Comparison of ENCODE assay signal across 22 cellular contexts in the genomic region with DNA sequence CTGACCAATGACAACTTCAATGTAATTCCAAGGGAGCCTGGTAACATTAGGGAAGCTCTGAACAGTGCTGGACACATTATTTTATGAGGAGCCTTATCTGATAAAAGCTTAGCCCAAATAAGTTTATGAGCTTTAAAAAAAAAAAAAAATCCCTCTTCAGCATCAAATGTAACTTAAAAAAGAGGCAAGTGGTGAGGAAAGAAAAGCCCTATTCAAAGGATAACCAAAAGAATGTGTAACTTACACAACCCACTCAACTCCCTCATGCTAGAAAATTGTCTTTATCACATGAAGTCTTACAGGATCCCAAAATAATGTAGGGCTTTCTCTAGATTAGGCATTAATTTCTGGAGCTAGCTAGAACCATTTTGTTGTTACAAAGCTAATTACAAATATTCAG.
DNase-seq lines count a peak whose midpoint lies in the region; ATAC-seq and TF ChIP-seq lines count a peak whose summit lies in the region.
"Had no signal": no experiment of that assay in that cellular context is flagged by ENCODE, and none has a peak within 500 bp of the region (broad histone marks: within the 10 kb centered on the region; RNA-seq: fewer than 3 reads in every experiment).

No MANE protein-coding gene starts in this region.

- peak; percentile 74 for DNase-seq in AG09309 (ENCODE audit: low read depth)
- DNase-seq in LNCaP clone FGC (ENCODE audit: low read depth): peak; percentile 46
- peak; percentile 15 for DNase-seq in amniotic epithelial cell (ENCODE audit: low read depth)
- peak; percentile 37 for DNase-seq in iris pigment epithelial cell (ENCODE audit: low read depth)
- DNase-seq in ACHN: no peak
- DNase-seq in KBM-7: no peak
- DNase-seq in coronary artery (ENCODE audit: low spot score): no peak
- DNase-seq: CD4-positive, CD25-positive, alpha-beta regulatory T cell; COR-L47; DMS79 treated with DMSO at 0.1 percent for 48 hours; GOT3; NCI-H1105; NCI-H146; NCI-H2029; NCI-H2227 treated with DMSO at 0.1 percent for 48 hours; NCI-H510A; NCI-H774; NK-92 treated with Interleukin-12 subunit alpha and Interleukin-12 subunit beta, amount 100 ng/mL, for 24 hours; Peyer's patch; T-cell had no signal

- no peak overlapping the region for H3K27ac ChIP-seq in coronary artery
- H3K27ac ChIP-seq: 22Rv1, Peyer's patch had no signal

- H3K4me3 ChIP-seq in AG09309 (ENCODE audit: control insufficient read depth, low read depth, low read length) (no peak overlapping the region), LNCaP clone FGC (ENCODE audit: low read depth, low read length) (no peak overlapping the region), coronary artery (no peak overlapping the region)
- H3K4me3 ChIP-seq: Peyer's patch had no signal

- no peak for ATAC-seq in GM21723 (IDR thresholded peaks at IDR 0.05; ENCODE audit: unreplicated experiment)
- ATAC-seq: T-cell had no signal

- TF ChIP-seq CTCF in AG09309 (IDR thresholded peaks at IDR 0.05; ENCODE audit: control insufficient read depth, insufficient read depth, low read depth, low read length, missing control alignments) (no peak), LNCaP clone FGC (IDR thresholded peaks at IDR 0.05; ENCODE audit: control insufficient read depth, extremely low read depth, insufficient read depth) (no peak), coronary artery (IDR thresholded peaks at IDR 0.05) (no peak)

- in situ Hi-C loops in ACHN (cut with HindIII; ENCODE audit: low pct_ligation_motif_present, low pct_unique_long_range_greater_than_20kb, low sequenced_read_pairs): no loop called here
- in situ Hi-C loops in KBM-7 (cut with MboI; ENCODE audit: low pct_unique_long_range_greater_than_20kb, low sequenced_read_pairs): no loop called here

Comparison
In these comparisons a context has a peak if more than half of its experiments do, and no peak if none do; other contexts are left out.
1. DNase-seq: peak in AG09309 (single experiment), LNCaP clone FGC (single experiment), amniotic epithelial cell (single experiment) and iris pigment epithelial cell (single experiment); none in ACHN (single experiment), KBM-7 (single experiment) and coronary artery (single experiment).